Comparison of ENCODE assay signal across 13 cellular contexts in genomic region chr5:34511915-34512314, GRCh38.
DNase-seq lines count a peak whose midpoint lies in the region; ATAC-seq and TF ChIP-seq lines count a peak whose summit lies in the region.
"Had no signal": no experiment of that assay in that cellular context is flagged by ENCODE, and none has a peak within 500 bp of the region (broad histone marks: within the 10 kb centered on the region; RNA-seq: fewer than 3 reads in every experiment).

No MANE protein-coding gene starts in this region.

- no peaks in the 10 kb centered on the region for H3K79me2 ChIP-seq in PC-9 (ENCODE audit: low read depth)

- CTCF ChIA-PET in PC-9 (lab: Charles Lee), result interaction anchor here (0.6 kb wide), 1 partner anchor 114 kb away, joined by 7 read pairs; no protein-coding TSS in a partner anchor

- TF ChIP-seq CTCF in PC-9 (conservative IDR thresholded peaks at IDR 0.05), result no peak
- no peak for TF ChIP-seq CTCF in fibroblast of mammary gland (conservative IDR thresholded peaks at IDR 0.05; ENCODE audit: control insufficient read depth, insufficient read depth, low read depth, low read length)
- TF ChIP-seq CTCF in thoracic aorta (IDR thresholded peaks at IDR 0.05), result no peak
- no peak for TF ChIP-seq CTCF in suprapubic skin (IDR thresholded peaks at IDR 0.05)

- no peak overlapping the region for H3K9ac ChIP-seq in mesenchymal stem cell (ENCODE audit: low read length)

- H3K4me2 ChIP-seq in PC-9 (peak overlapping the region; percentile 60), mesenchymal stem cell (ENCODE audit: low read length, poor library complexity, severe bottlenecking) (no peak overlapping the region)

- H3K4me1 ChIP-seq in PC-9 (replicated peaks; ENCODE audit: insufficient read depth), result peaks cover 50% of the 10 kb centered on the region
- H3K4me1 ChIP-seq in mesenchymal stem cell (ENCODE audit: control insufficient read depth, insufficient read depth, low read depth, low read length), result peaks cover 3% of the 10 kb centered on the region
- H3K4me1 ChIP-seq in thoracic aorta (ENCODE audit: control insufficient read depth in 1 of 2, low read depth in 2 of 2), result peaks cover 17 to 38% of the 10 kb centered on the region in 2 donors
- peaks cover 11% of the 10 kb centered on the region for H3K4me1 ChIP-seq in suprapubic skin

- H3K9me3 ChIP-seq in PC-9 (ENCODE audit: insufficient read depth, low read depth), result no peaks in the 10 kb centered on the region
- no peaks in the 10 kb centered on the region for H3K9me3 ChIP-seq in mesenchymal stem cell (ENCODE audit: control insufficient read depth, low read length)
- no peaks in the 10 kb centered on the region for H3K9me3 ChIP-seq in thoracic aorta
- no peaks in the 10 kb centered on the region for H3K9me3 ChIP-seq in suprapubic skin

- DNase-seq in PC-9, result no peak
- peak; percentile 44 for DNase-seq in fibroblast of mammary gland (ENCODE audit: low read depth)
- DNase-seq in mesenchymal stem cell, result peak; percentile 42
- DNase-seq in thoracic aorta (ENCODE audit: low spot score), result no peak
- DNase-seq in suprapubic skin (ENCODE audit: low spot score in 2 of 2), result no peak
- DNase-seq in T-helper 2 cell, result no peak
- DNase-seq in foreskin melanocyte, result no peak
- DNase-seq: activated CD8-positive, alpha-beta memory T cell treated with anti-CD3 and anti-CD28 coated beads, Interleukin-2, amount 10 ng/mL, durations not matched to agents 7 days and 5 days; anterior cingulate cortex; COR-L47; KBM-7; NCI-H2029 treated with DMSO at 0.1 percent for 48 hours; posterior cingulate gyrus had no signal

- intact Hi-C loops in PC-9 (cut with micrococcal nuclease; ENCODE audit: unreplicated experiment), result no loop called here

- no peak for TF ChIP-seq EP300 in suprapubic skin (IDR thresholded peaks at IDR 0.05)

- H3K27me3 ChIP-seq in PC-9 (ENCODE audit: insufficient read depth, low read depth) (no peaks in the 10 kb centered on the region), mesenchymal stem cell (ENCODE audit: control insufficient read depth in 1 of 2, insufficient read depth in 1 of 2, low read length in 2 of 2) (no peaks in the 10 kb centered on the region), thoracic aorta (replicated peaks; ENCODE audit: insufficient read depth) (no peaks in the 10 kb centered on the region), suprapubic skin (no peaks in the 10 kb centered on the region)

- H4K20me1 ChIP-seq in PC-9 (ENCODE audit: insufficient read depth), result no peaks in the 10 kb centered on the region

- H3K9me2 ChIP-seq in PC-9 (ENCODE audit: insufficient read depth), result no peaks in the 10 kb centered on the region

- WGBS in mesenchymal stem cell, result 64% methylated on average over 2 of the region's 2 CpGs
- 35% methylated on average over 2 of the region's 2 CpGs for WGBS in suprapubic skin

- no peak overlapping the region for H3K18ac ChIP-seq in mesenchymal stem cell (ENCODE audit: low read depth in 1 of 2, low read length in 2 of 2)

- no peak overlapping the region for H2BK15ac ChIP-seq in mesenchymal stem cell (ENCODE audit: low read depth, poor library complexity, severe bottlenecking)

- no peak overlapping the region for H4K91ac ChIP-seq in mesenchymal stem cell (ENCODE audit: low read length)

- H3K14ac ChIP-seq in mesenchymal stem cell (ENCODE audit: low read length in 2 of 2), result no peak overlapping the region

- no peaks in the 10 kb centered on the region for H3K36me3 ChIP-seq in PC-9 (ENCODE audit: low read depth)
- no peaks in the 10 kb centered on the region for H3K36me3 ChIP-seq in mesenchymal stem cell (ENCODE audit: control insufficient read depth in 1 of 2, insufficient read depth in 2 of 2, low read depth in 1 of 2, low read length in 2 of 2)
- no peaks in the 10 kb centered on the region for H3K36me3 ChIP-seq in thoracic aorta
- no peaks in the 10 kb centered on the region for H3K36me3 ChIP-seq in suprapubic skin

- H3K27ac ChIP-seq in PC-9, result peak overlapping the region; percentile 56
- H3K27ac ChIP-seq in mesenchymal stem cell (ENCODE audit: low read length, poor library complexity, severe bottlenecking), result no peak overlapping the region
- peak overlapping the region; percentile 70 to 72 for H3K27ac ChIP-seq in thoracic aorta
- H3K27ac ChIP-seq in suprapubic skin, result no peak overlapping the region

- POLR2A ChIA-PET in PC-9 (lab: Charles Lee; ENCODE audit: unreplicated experiment), result no interaction called here

- peaks cover 29% of the 10 kb centered on the region for H3F3A ChIP-seq in PC-9 (ENCODE audit: insufficient read depth, low read depth)

- no peak overlapping the region for H2BK12ac ChIP-seq in mesenchymal stem cell (ENCODE audit: low read length in 2 of 2)

- H3K4ac ChIP-seq in mesenchymal stem cell (ENCODE audit: low read depth in 1 of 2, low read length in 2 of 2), result no peak overlapping the region

- no peaks in the 10 kb centered on the region for H3K79me1 ChIP-seq in mesenchymal stem cell (replicated peaks; ENCODE audit: low read length, poor library complexity, severe bottlenecking)

- no peak overlapping the region for H2BK5ac ChIP-seq in mesenchymal stem cell (ENCODE audit: low read depth, low read length, poor library complexity, severe bottlenecking)

- H2AFZ ChIP-seq in PC-9, result 0 out of 2 replicates have a peak overlapping the region, but pooled peaks have one; percentile 1
- no peak overlapping the region for H2AFZ ChIP-seq in mesenchymal stem cell (ENCODE audit: low read depth, low read length)

- no peak overlapping the region for H3K23ac ChIP-seq in mesenchymal stem cell (ENCODE audit: low read length in 2 of 2)

- TF ChIP-seq POLR2A in suprapubic skin (IDR thresholded peaks at IDR 0.05), result no peak

- peak overlapping the region; percentile 39 for H2AK5ac ChIP-seq in mesenchymal stem cell (ENCODE audit: low read length, severe bottlenecking)

- ATAC-seq in thoracic aorta (ENCODE audit: insufficient number of reproducible peaks, low FRiP score, low read depth), result no peak
- ATAC-seq: activated CD8-positive, alpha-beta memory T cell treated with anti-CD3 and anti-CD28 coated beads, Interleukin-2, amount 10 ng/mL, durations not matched to agents 7 days and 5 days had no signal

- no peak overlapping the region for H4K8ac ChIP-seq in mesenchymal stem cell (ENCODE audit: low read length)

- H3K4me3 ChIP-seq in PC-9, result no peak overlapping the region
- no peak overlapping the region for H3K4me3 ChIP-seq in fibroblast of mammary gland (ENCODE audit: control insufficient read depth, low read depth, low read length)
- H3K4me3 ChIP-seq in mesenchymal stem cell (ENCODE audit: insufficient read depth in 1 of 2, low read depth in 1 of 2, low read length in 2 of 2), result no peak overlapping the region
- H3K4me3 ChIP-seq in thoracic aorta, result no peak overlapping the region
- no peak overlapping the region for H3K4me3 ChIP-seq in suprapubic skin

- no peak overlapping the region for H2BK120ac ChIP-seq in mesenchymal stem cell (ENCODE audit: low read depth, low read length)

- no TSS peak for BruUV-seq in PC-9 (replicated peaks; lab: Mats Ljungman, UMichigan)

Comparison
In these comparisons a context has a peak if more than half of its experiments do, and no peak if none do; other contexts are left out.
1. DNase-seq: peak in fibroblast of mammary gland (single experiment) and mesenchymal stem cell (single experiment); none in PC-9 (0 of 2), thoracic aorta (single experiment), suprapubic skin (0 of 2), T-helper 2 cell (0 of 5) and foreskin melanocyte (single experiment).
2. H3K27ac ChIP-seq: peak in PC-9 (single experiment) and thoracic aorta (2 of 2); none in mesenchymal stem cell (single experiment) and suprapubic skin (single experiment).